In genomic region chr10:2146079-2146478, GRCh38 we compare ENCODE assay signal across 1 cellular context.
TF ChIP-seq lines count a peak whose summit lies in the region.

No MANE protein-coding gene starts in this region.

TF ChIP-seq in GM12878, 131 proteins besides CTCF, POLR2A, EP300 and RAD21 (continued from another document):
- TF ChIP-seq, protein P1, sequence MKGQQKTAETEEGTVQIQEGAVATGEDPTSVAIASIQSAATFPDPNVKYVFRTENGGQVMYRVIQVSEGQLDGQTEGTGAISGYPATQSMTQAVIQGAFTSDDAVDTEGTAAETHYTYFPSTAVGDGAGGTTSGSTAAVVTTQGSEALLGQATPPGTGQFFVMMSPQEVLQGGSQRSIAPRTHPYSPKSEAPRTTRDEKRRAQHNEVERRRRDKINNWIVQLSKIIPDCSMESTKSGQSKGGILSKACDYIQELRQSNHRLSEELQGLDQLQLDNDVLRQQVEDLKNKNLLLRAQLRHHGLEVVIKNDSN (IDR thresholded peaks at IDR 0.05; ENCODE audit: borderline replicate concordance, extremely low read length, insufficient read depth, low read depth, low read length) = no peak
- TF ChIP-seq SPI1 (IDR thresholded peaks at IDR 0.05; ENCODE audit: borderline replicate concordance, insufficient read depth, low read depth, low read length) (no peak), RAD51 (IDR thresholded peaks at IDR 0.05) (no peak), ZBTB33 (IDR thresholded peaks at IDR 0.05) (no peak), ATF7 (IDR thresholded peaks at IDR 0.05; ENCODE audit: low read depth) (no peak)
